In genomic region chr11:95081010-95081409, GRCh38 we compare ENCODE assay signal across 1 cellular context.
TF ChIP-seq lines count a peak whose summit lies in the region.

No MANE protein-coding gene starts in this region.

TF ChIP-seq in endothelial cell of umbilical vein, 7 proteins besides CTCF, POLR2A, EP300 and RAD21:
- TF ChIP-seq JUN (IDR thresholded peaks at IDR 0.05; ENCODE audit: borderline replicate concordance, insufficient read depth, insufficient read length, low read depth) (no peak), POLR2AphosphoS5 (IDR thresholded peaks at IDR 0.05; ENCODE audit: insufficient read depth, low read depth, low read length) (no peak), MYC (IDR thresholded peaks at IDR 0.05; ENCODE audit: low read depth, low read length) (no peak), FOS (IDR thresholded peaks at IDR 0.05; ENCODE audit: borderline replicate concordance, insufficient read depth, low read length) (no peak), GATA2 (IDR thresholded peaks at IDR 0.05; ENCODE audit: insufficient read depth, insufficient read length, low read depth, low read length) (no peak), EZH2 (IDR thresholded peaks at IDR 0.05; ENCODE audit: borderline replicate concordance, low read depth, low read length, severe bottlenecking) (no peak)
- TF ChIP-seq, protein P1, sequence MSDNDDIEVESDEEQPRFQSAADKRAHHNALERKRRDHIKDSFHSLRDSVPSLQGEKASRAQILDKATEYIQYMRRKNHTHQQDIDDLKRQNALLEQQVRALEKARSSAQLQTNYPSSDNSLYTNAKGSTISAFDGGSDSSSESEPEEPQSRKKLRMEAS (IDR thresholded peaks at IDR 0.05; ENCODE audit: insufficient read depth, insufficient read length) = no peak
TF ChIP-seq in endothelial cell of umbilical vein: peak in this region for 0.
